11 cellular contexts compared by ENCODE assay signal in genomic region chr5:159849437-159850191, GRCh38.
A peak's percentile ranks its signal among the peaks of the same experiment; 100 is the strongest.
DNase-seq lines count a peak whose midpoint lies in the region; ATAC-seq and TF ChIP-seq lines count a peak whose summit lies in the region.
"Had no signal": no experiment of that assay in that cellular context is flagged by ENCODE, and none has a peak within 500 bp of the region (broad histone marks: within the 10 kb centered on the region; RNA-seq: fewer than 3 reads in every experiment).

No MANE protein-coding gene starts in this region.

- peak overlapping the region; percentile 21 for H3K27ac ChIP-seq in RWPE2 (ENCODE audit: poor library complexity, severe bottlenecking)
- H3K27ac ChIP-seq in smooth muscle cell (ENCODE audit: low read depth): peak overlapping the region; percentile 38

- no peak overlapping the region for H3K4me2 ChIP-seq in smooth muscle cell

- DNase-seq in GM03348 (ENCODE audit: low spot score) (peak; percentile 84), RWPE2 (ENCODE audit: low spot score) (no peak), fibroblast of peridontal ligament (ENCODE audit: extremely low read depth) (peak; percentile 72), smooth muscle cell (lab: John Stamatoyannopoulos, UW; ENCODE audit: unreplicated experiment) (no peak), GM20000 (ENCODE audit: low spot score) (no peak), NOMO-1 treated with dmso at 0.1 percent for 144 hours (lab: John Stamatoyannopoulos, UW; ENCODE audit: unreplicated experiment) (no peak), NCI-H1417 treated with DMSO at 0.1 percent for 48 hours (lab: John Stamatoyannopoulos, UW) (no peak)
- DNase-seq: activated CD4-positive, alpha-beta T cell treated with anti-CD3 and anti-CD28 coated beads for 36 hours; activated gamma-delta T cell; retina had no signal

- no peaks in the 10 kb centered on the region for H3K36me3 ChIP-seq in RWPE2 (ENCODE audit: low read depth)
- H3K36me3 ChIP-seq in smooth muscle cell (ENCODE audit: low read depth): no peaks in the 10 kb centered on the region

- H3K79me2 ChIP-seq in smooth muscle cell (ENCODE audit: low read depth): no peaks in the 10 kb centered on the region

- ATAC-seq in RWPE2 (ENCODE audit: low read depth): peak; percentile 82
- ATAC-seq in HG03439 (IDR thresholded peaks at IDR 0.05; ENCODE audit: unreplicated experiment): no peak
- ATAC-seq: activated CD4-positive, alpha-beta T cell treated with anti-CD3 and anti-CD28 coated beads for 36 hours had no signal

- no peak overlapping the region for H2AFZ ChIP-seq in smooth muscle cell (ENCODE audit: low read depth)

- H3K27me3 ChIP-seq in RWPE2 (ENCODE audit: insufficient read depth, poor library complexity, severe bottlenecking) (no peaks in the 10 kb centered on the region), smooth muscle cell (ENCODE audit: low read depth) (no peaks in the 10 kb centered on the region)

- H4K20me1 ChIP-seq in smooth muscle cell (ENCODE audit: low read depth): no peaks in the 10 kb centered on the region

- H3K9me3 ChIP-seq in RWPE2 (ENCODE audit: severe bottlenecking) (no peaks in the 10 kb centered on the region), smooth muscle cell (replicated peaks; ENCODE audit: low read depth) (no peaks in the 10 kb centered on the region)

- no peak for TF ChIP-seq CTCF in RWPE2 (IDR thresholded peaks at IDR 0.05; ENCODE audit: poor library complexity, severe bottlenecking)
- TF ChIP-seq CTCF in smooth muscle cell (IDR thresholded peaks at IDR 0.05; ENCODE audit: borderline replicate concordance, insufficient read depth, poor library complexity, severe bottlenecking): no peak
- no peak for TF ChIP-seq CTCF in GM20000 (IDR thresholded peaks at IDR 0.05; ENCODE audit: extremely low read depth, missing control alignments)

- H3K4me1 ChIP-seq in RWPE2 (ENCODE audit: insufficient read depth, poor library complexity, severe bottlenecking) (peaks cover 16% of the 10 kb centered on the region), smooth muscle cell (ENCODE audit: low read depth) (no peaks in the 10 kb centered on the region)

- H3K4me3 ChIP-seq in RWPE2 (ENCODE audit: severe bottlenecking) (no peak overlapping the region), smooth muscle cell (no peak overlapping the region)

- 76% methylated on average over 4 of the region's 4 CpGs for WGBS in smooth muscle cell (ENCODE audit: low lambda C conversion rate)

- no peak overlapping the region for H3K9ac ChIP-seq in smooth muscle cell (ENCODE audit: low read depth)

- H3F3A ChIP-seq in smooth muscle cell (ENCODE audit: low read depth): no peaks in the 10 kb centered on the region

Comparison
In these comparisons a context has a peak if more than half of its experiments do, and no peak if none do; other contexts are left out.
1. DNase-seq: peak in GM03348 (single experiment) and fibroblast of peridontal ligament (single experiment); none in RWPE2 (single experiment), smooth muscle cell (single experiment), GM20000 (single experiment), NOMO-1 treated with dmso at 0.1 percent for 144 hours (single experiment) and NCI-H1417 treated with DMSO at 0.1 percent for 48 hours (single experiment).